26 cellular contexts compared by ENCODE assay signal in genomic region chr17:13572581-13572980, GRCh38. TPM values are rescaled to one million over a fixed set of nuclear protein-coding genes. Genes with fewer than 3 reads are reported as not detected.
"Had no signal": no experiment of that assay in that cellular context is flagged by ENCODE, and none has a peak within 500 bp of the region (broad histone marks: within the 10 kb centered on the region; RNA-seq: fewer than 3 reads in every experiment).

No MANE protein-coding gene starts in this region.

- ATAC-seq: effector memory CD8-positive, alpha-beta T cell; foreskin keratinocyte; gastroesophageal sphincter; heart left ventricle; left ventricle myocardium superior; lower lobe of right lung; natural killer cell treated with Interleukin-12 subunit alpha and Interleukin-12 subunit beta and Interleukin-15 and Interleukin-18, amount 100 ng/mL, for 72 hours; pancreas; right lobe of liver; stimulated activated memory B cell treated with anti-CD40 and anti-IgM and Interleukin-4, amounts not matched to agents 10 μg/mL and 1 μg/mL and 100 μg/mL, for 72 hours; stimulated activated naive CD8-positive, alpha-beta T cell treated with anti-CD3 and anti-CD28 coated beads, Interleukin-15, Interleukin-2, amounts not matched to agents 100 U/mL and 50 U/mL, for 24 hours; upper lobe of right lung had no signal

- H3K27me3 ChIP-seq: foreskin keratinocyte, gastroesophageal sphincter, neutrophil, pancreas, right lobe of liver, tibial nerve, upper lobe of right lung, vagina had no signal

- H3K27ac ChIP-seq: esophagus squamous epithelium, foreskin keratinocyte, gastroesophageal sphincter, heart left ventricle, lower lobe of right lung, neutrophil, pancreas, right lobe of liver, thoracic aorta, tibial nerve, upper lobe of right lung, vagina had no signal

- H3K36me3 ChIP-seq: esophagus squamous epithelium, gastroesophageal sphincter, heart left ventricle, lower lobe of right lung, neutrophil, pancreas, right lobe of liver, thoracic aorta, tibial nerve, upper lobe of right lung, vagina had no signal

- H3K4me3 ChIP-seq: esophagus squamous epithelium, gastroesophageal sphincter, heart left ventricle, lower lobe of right lung, pancreas, right lobe of liver, thoracic aorta, tibial nerve, upper lobe of right lung, vagina had no signal

- DNase-seq: cortex of kidney; effector memory CD8-positive, alpha-beta T cell; erythroblast; esophagus squamous epithelium; foreskin keratinocyte; heart left ventricle; hypothalamus; immature natural killer cell; left ventricle myocardium superior; lower lobe of right lung; naive B cell; pancreas; retina; right lobe of liver; stimulated activated CD4-positive, alpha-beta T cell treated with anti-CD3 and anti-CD28 coated beads, Interleukin-4, amount 100 ng/mL, for 4 hours; stimulated activated naive CD8-positive, alpha-beta T cell treated with anti-CD3 and anti-CD28 coated beads, Interleukin-15, Interleukin-2, amounts not matched to agents 100 U/mL and 50 U/mL, for 24 hours; substantia nigra; upper lobe of right lung had no signal

- H3K9me3 ChIP-seq: lower lobe of right lung, neutrophil, pancreas, right lobe of liver, upper lobe of right lung, vagina had no signal

- H3K4me1 ChIP-seq: esophagus squamous epithelium, foreskin keratinocyte, gastroesophageal sphincter, lower lobe of right lung, pancreas, right lobe of liver, upper lobe of right lung had no signal

RNA-seq across cellular contexts. Expression of gene HS3ST3A1, which starts 29.1 kb away (rescaled TPM):
- total RNA-seq: pulmonary artery endothelial cell had no signal
- polyA plus RNA-seq: foreskin keratinocyte had no signal
